ENCODE assay signal across 15 cellular contexts in genomic region chr7:134370135-134370534, GRCh38.
DNase-seq lines count a peak whose midpoint lies in the region; ATAC-seq lines count a peak whose summit lies in the region.
"Had no signal": no experiment of that assay in that cellular context is flagged by ENCODE, and none has a peak within 500 bp of the region (broad histone marks: within the 10 kb centered on the region; RNA-seq: fewer than 3 reads in every experiment).

No MANE protein-coding gene starts in this region.

- peaks cover 48% of the 10 kb centered on the region for H3K27me3 Mint-ChIP-seq in stimulated activated naive CD8-positive, alpha-beta T cell treated with anti-CD3 and anti-CD28 coated beads, Interleukin-15, amount 100 ng/mL, for 72 hours

- H3K4me3 ChIP-seq in mucosa of stomach (ENCODE audit: low read length) = no peak overlapping the region
- H3K4me3 ChIP-seq: GM12878, GM23338 had no signal

- no peak for ATAC-seq in stimulated activated naive CD8-positive, alpha-beta T cell treated with anti-CD3 and anti-CD28 coated beads, Interleukin-15, amount 100 ng/mL, for 72 hours
- ATAC-seq in stimulated activated naive CD8-positive, alpha-beta T cell treated with anti-CD3 and anti-CD28 coated beads, Interleukin-15, Interleukin-2, amounts not matched to agents 100 U/mL and 50 U/mL, for 24 hours = no peak
- ATAC-seq in HG03520 (IDR thresholded peaks at IDR 0.05; ENCODE audit: unreplicated experiment) (no peak), HG03439 (IDR thresholded peaks at IDR 0.05; ENCODE audit: unreplicated experiment) (no peak)
- ATAC-seq: GM12878, GM23338 had no signal

- H3K27ac ChIP-seq in caudate nucleus (ENCODE audit: low read depth, low read length) = peak overlapping the region; percentile 69

- no peaks in the 10 kb centered on the region for H3K9me3 ChIP-seq in mucosa of stomach (ENCODE audit: control insufficient read depth, low read length)

- H3K27me3 ChIP-seq in mucosa of stomach (ENCODE audit: control insufficient read depth, insufficient read depth, low read length) = no peaks in the 10 kb centered on the region

- no peaks in the 10 kb centered on the region for H3K9me3 Mint-ChIP-seq in stimulated activated naive CD8-positive, alpha-beta T cell treated with anti-CD3 and anti-CD28 coated beads, Interleukin-15, amount 100 ng/mL, for 72 hours
- H3K9me3 Mint-ChIP-seq: CD4-positive, alpha-beta T cell; GM23338 had no signal

- peak overlapping the region; percentile 44 for H3K9ac ChIP-seq in mucosa of stomach (ENCODE audit: low read length)

- H3K4me3 Mint-ChIP-seq in stimulated activated naive CD8-positive, alpha-beta T cell treated with anti-CD3 and anti-CD28 coated beads, Interleukin-15, amount 100 ng/mL, for 72 hours = no peak overlapping the region
- H3K4me3 Mint-ChIP-seq: B cell; CD4-positive, alpha-beta T cell; GM23338 had no signal

- no peaks in the 10 kb centered on the region for H3K36me3 ChIP-seq in mucosa of stomach (ENCODE audit: control insufficient read depth, insufficient read depth, low read length)

- peak overlapping the region; percentile 38 to 51 for H3K27ac Mint-ChIP-seq in stimulated activated naive CD8-positive, alpha-beta T cell treated with anti-CD3 and anti-CD28 coated beads, Interleukin-15, amount 100 ng/mL, for 72 hours
- H3K27ac Mint-ChIP-seq: B cell; CD4-positive, alpha-beta T cell; GM23338 had no signal

- no peaks in the 10 kb centered on the region for H3K4me1 Mint-ChIP-seq in stimulated activated naive CD8-positive, alpha-beta T cell treated with anti-CD3 and anti-CD28 coated beads, Interleukin-15, amount 100 ng/mL, for 72 hours
- H3K4me1 Mint-ChIP-seq: B cell, GM23338 had no signal

- peaks cover 87% of the 10 kb centered on the region for H3K4me1 ChIP-seq in mucosa of stomach (ENCODE audit: control insufficient read depth, insufficient read depth, low read length)

- no peak for DNase-seq in stimulated activated naive CD8-positive, alpha-beta T cell treated with anti-CD3 and anti-CD28 coated beads, Interleukin-15, amount 100 ng/mL, for 72 hours
- no peak for DNase-seq in stimulated activated naive CD8-positive, alpha-beta T cell treated with anti-CD3 and anti-CD28 coated beads, Interleukin-15, Interleukin-2, amounts not matched to agents 100 U/mL and 50 U/mL, for 24 hours
- peak in 3 of 61 donors; percentile 10 to 15 (median 14) for DNase-seq in caudate nucleus (lab: John Stamatoyannopoulos, UW)
- no peak for DNase-seq in activated CD8-positive, alpha-beta memory T cell treated with anti-CD3 and anti-CD28 coated beads, Interleukin-2, amount 50 U/mL, for 48 hours
- DNase-seq in activated CD4-positive, alpha-beta T cell treated with anti-CD3 and anti-CD28 coated beads for 4 hours = no peak
- DNase-seq: C1 segment of cervical spinal cord; CD4-positive, alpha-beta T cell; DMS79; H7 had no signal
